12 cellular contexts compared by ENCODE assay signal in the genomic region with DNA sequence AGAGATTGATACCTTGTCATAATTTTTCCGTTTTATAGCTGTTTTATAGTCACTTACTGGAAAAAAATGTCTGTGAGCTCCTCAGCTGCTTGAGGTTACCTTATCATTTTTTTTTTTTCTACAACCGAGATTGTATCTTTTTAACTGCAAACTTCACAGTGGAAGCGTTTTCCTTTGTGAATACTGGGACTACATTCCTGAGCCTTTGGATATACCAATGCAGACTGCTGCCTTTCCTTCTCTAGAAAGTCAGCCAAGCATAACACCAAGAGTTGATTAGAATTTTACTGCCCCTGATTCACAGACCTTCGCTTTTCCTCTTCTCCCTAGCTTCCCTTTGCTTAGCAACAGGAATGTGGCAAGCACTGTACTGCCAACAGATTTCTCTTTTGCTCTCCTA.
A peak's percentile ranks its signal among the peaks of the same experiment; 100 is the strongest.
DNase-seq lines count a peak whose midpoint lies in the region; ATAC-seq, FAIRE-seq and TF ChIP-seq lines count a peak whose summit lies in the region.
"Had no signal": no experiment of that assay in that cellular context is flagged by ENCODE, and none has a peak within 500 bp of the region (broad histone marks: within the 10 kb centered on the region; RNA-seq: fewer than 3 reads in every experiment).

No MANE protein-coding gene starts in this region.

- peak; percentile 23 for FAIRE-seq in H54 (lab: Jason Lieb, UNC)

- no peaks in the 10 kb centered on the region for H3K36me3 ChIP-seq in iPS-18a (ENCODE audit: control insufficient read depth, low read depth, low read length)

- ATAC-seq in GM18861 (IDR thresholded peaks at IDR 0.05; ENCODE audit: unreplicated experiment) (no peak), GM19328 (IDR thresholded peaks at IDR 0.05; ENCODE audit: unreplicated experiment) (no peak)

- no peak for TF ChIP-seq POLR2A in H54 (IDR thresholded peaks at IDR 0.05; ENCODE audit: low read depth, low read length)

- H3K27me3 ChIP-seq in iPS-18a (ENCODE audit: control insufficient read depth, insufficient read depth, low read length): no peaks in the 10 kb centered on the region

- H3K9ac ChIP-seq in iPS-18a (ENCODE audit: low read length): peak overlapping the region; percentile 24

- H3K4me1 ChIP-seq in iPS-18a (ENCODE audit: control insufficient read depth, low read depth, low read length): peaks cover 43% of the 10 kb centered on the region

- peak overlapping the region; percentile 60 for H3K27ac ChIP-seq in iPS-18a (ENCODE audit: low read length)
- H3K27ac ChIP-seq: epithelial cell of prostate had no signal

- H3K9me3 ChIP-seq in iPS-18a (ENCODE audit: control insufficient read depth, low read depth, low read length): no peaks in the 10 kb centered on the region

- peak overlapping the region; percentile 45 for H3K4me3 ChIP-seq in iPS-18a (ENCODE audit: low read length)

- no peak for DNase-seq in H54 (ENCODE audit: insufficient read length, low spot score)
- peak; percentile 24 for DNase-seq in brain pericyte (ENCODE audit: low read depth, low spot score)
- peak; percentile 44 for DNase-seq in retina
- no peak for DNase-seq in NCI-H1436 (lab: John Stamatoyannopoulos, UW)
- DNase-seq in MV-4-11 (lab: John Stamatoyannopoulos, UW): no peak
- DNase-seq: activated T-cell treated with anti-CD3 and anti-CD28 coated beads, Interleukin-2, amount 50 U/mL, for 1 hour; DND-41; NCI-H1930 had no signal

Comparison
In these comparisons a context has a peak if more than half of its experiments do, and no peak if none do; other contexts are left out.
1. DNase-seq: peak in brain pericyte (single experiment) and retina (single experiment); none in H54 (single experiment), NCI-H1436 (single experiment) and MV-4-11 (single experiment).